13 cellular contexts compared by ENCODE assay signal in the genomic region with DNA sequence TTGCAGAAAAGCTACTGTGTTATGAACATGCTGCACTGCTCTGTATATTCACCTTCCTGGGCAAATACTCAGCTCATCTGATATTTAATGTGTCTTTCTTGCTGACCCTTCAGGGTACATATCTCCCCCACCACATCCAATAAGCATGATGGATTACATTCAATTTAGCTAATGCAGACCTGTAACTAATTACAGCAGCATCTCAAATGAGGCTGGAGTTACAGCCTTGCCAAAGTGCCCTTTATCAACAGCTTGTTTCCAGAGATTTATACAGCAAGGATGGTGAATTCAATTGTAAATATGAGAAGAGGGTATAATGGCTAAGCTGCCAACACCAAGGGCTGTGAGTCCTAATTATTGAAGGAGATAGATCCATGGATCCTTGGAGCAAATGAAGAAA.
DNase-seq lines count a peak whose midpoint lies in the region; ATAC-seq and TF ChIP-seq lines count a peak whose summit lies in the region.
"Had no signal": no experiment of that assay in that cellular context is flagged by ENCODE, and none has a peak within 500 bp of the region (broad histone marks: within the 10 kb centered on the region; RNA-seq: fewer than 3 reads in every experiment).

No MANE protein-coding gene starts in this region.

- no peak for ATAC-seq in GM21360 (IDR thresholded peaks at IDR 0.05; ENCODE audit: unreplicated experiment)
- ATAC-seq in HG03378 (IDR thresholded peaks at IDR 0.05; ENCODE audit: unreplicated experiment): no peak
- ATAC-seq: CD8-positive, alpha-beta T cell; HCT116 had no signal

- no peak overlapping the region for H3K27ac ChIP-seq in osteoblast (ENCODE audit: low read depth, low read length)
- H3K27ac ChIP-seq: 22Rv1, GM23248 had no signal

- no peaks in the 10 kb centered on the region for H3K79me2 ChIP-seq in osteoblast (ENCODE audit: insufficient read depth, low read length)

- DNase-seq in DMS79 treated with DMSO at 0.1 percent for 48 hours (lab: John Stamatoyannopoulos, UW): peak; percentile 86
- no peak for DNase-seq in DMS79 (lab: John Stamatoyannopoulos, UW)
- peak; percentile 66 for DNase-seq in NCI-H69 (lab: John Stamatoyannopoulos, UW)
- DNase-seq in SK-N-DZ (ENCODE audit: low spot score): peak; percentile 76
- DNase-seq in osteoblast (ENCODE audit: insufficient read length, low spot score, missing footprints): peak; percentile 8
- DNase-seq in activated CD4-positive, alpha-beta T cell treated with anti-CD3 and anti-CD28 coated beads, Interleukin-2, amount 50 U/mL, for 48 hours: no peak
- DNase-seq: CD8-positive, alpha-beta T cell; COR-L47; GM23248 had no signal

- no peaks in the 10 kb centered on the region for H3K4me1 ChIP-seq in osteoblast (ENCODE audit: insufficient read depth, low read length)

- no peak overlapping the region for H3K4me2 ChIP-seq in osteoblast (ENCODE audit: insufficient read depth, low read length)

- H3K4me3 ChIP-seq in osteoblast (ENCODE audit: insufficient read depth, low read length): no peak overlapping the region
- H3K4me3 ChIP-seq: GM23248 had no signal

- no peak for TF ChIP-seq CTCF in osteoblast (IDR thresholded peaks at IDR 0.05; ENCODE audit: extremely low read depth, low read depth, low read length)

- no peak overlapping the region for H2AFZ ChIP-seq in osteoblast (ENCODE audit: low read length)
- H2AFZ ChIP-seq: GM23248 had no signal

- H4K20me1 ChIP-seq in osteoblast (ENCODE audit: insufficient read depth, low read length): no peaks in the 10 kb centered on the region

- no peaks in the 10 kb centered on the region for H3K27me3 ChIP-seq in osteoblast (ENCODE audit: insufficient read depth, low read length)

- no peaks in the 10 kb centered on the region for H3K9me3 ChIP-seq in osteoblast (ENCODE audit: low read depth, low read length)

- H3K36me3 ChIP-seq in osteoblast (ENCODE audit: insufficient read depth, low read length): no peaks in the 10 kb centered on the region

Comparison
In these comparisons a context has a peak if more than half of its experiments do, and no peak if none do; other contexts are left out.
1. DNase-seq: peak in DMS79 treated with DMSO at 0.1 percent for 48 hours (single experiment), NCI-H69 (single experiment), SK-N-DZ (single experiment) and osteoblast (single experiment); none in DMS79 (single experiment) and activated CD4-positive, alpha-beta T cell treated with anti-CD3 and anti-CD28 coated beads, Interleukin-2, amount 50 U/mL, for 48 hours (0 of 2).